12 cellular contexts compared by ENCODE assay signal in the genomic region with DNA sequence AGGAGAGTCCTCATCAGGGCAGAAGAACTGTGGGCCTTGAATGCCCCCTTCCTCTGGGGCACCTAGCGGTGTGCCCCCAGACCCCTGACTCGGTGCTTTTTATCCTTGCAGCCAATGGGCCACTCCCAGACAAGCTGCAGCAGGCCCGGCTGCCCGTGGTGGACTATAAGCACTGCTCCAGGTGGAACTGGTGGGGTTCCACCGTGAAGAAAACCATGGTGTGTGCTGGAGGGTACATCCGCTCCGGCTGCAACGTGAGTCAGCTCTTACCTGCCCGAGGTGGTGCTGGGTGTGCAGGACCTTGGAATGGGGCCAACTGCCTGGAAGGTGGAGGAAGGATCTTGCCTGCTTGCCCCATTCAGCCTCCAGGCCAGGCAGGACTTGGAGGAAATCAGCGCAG. TPM values are rescaled to one million over a fixed set of nuclear protein-coding genes. Genes with fewer than 3 reads are reported as not detected.
A peak's percentile ranks its signal among the peaks of the same experiment; 100 is the strongest.
DNase-seq lines count a peak whose midpoint lies in the region; ATAC-seq, FAIRE-seq and TF ChIP-seq lines count a peak whose summit lies in the region.
"Not testable (repeated sequence)": the region's sequence is repeated elsewhere in the genome, so short reads cannot be mapped to it uniquely, and the experiment has no call there.
"Had no signal": no experiment of that assay in that cellular context is flagged by ENCODE, and none has a peak within 500 bp of the region (broad histone marks: within the 10 kb centered on the region; RNA-seq: fewer than 3 reads in every experiment).

No MANE protein-coding gene starts in this region.

- not testable (repeated sequence) for TF ChIP-seq POLR2A in endothelial cell of umbilical vein (IDR thresholded peaks at IDR 0.05; ENCODE audit: low read depth, low read length); spleen (IDR thresholded peaks at IDR 0.05)

- DNase-seq in RWPE2 (ENCODE audit: low spot score) (peak; percentile 69), MCF 10A (ENCODE audit: unreplicated experiment) (peak; percentile 34), foreskin keratinocyte (peak; percentile 29 to 60), kidney tubule cell (ENCODE audit: low spot score) (peak; percentile 23), pancreas (peak in 4 of 6 donors; percentile 49 to 87 (median 69)), spleen (peak; percentile 63)
- not testable (repeated sequence) for DNase-seq in endothelial cell of umbilical vein (ENCODE audit: low read depth, low spot score)

- not testable (repeated sequence) for H3K9me3 Mint-ChIP-seq in MCF 10A (ENCODE audit: unreplicated experiment)

- H4K20me1 ChIP-seq in endothelial cell of umbilical vein (replicated peaks; ENCODE audit: control insufficient read depth, extremely low read depth, insufficient read depth, low read length): not testable (repeated sequence)

- BruUV-seq in MCF 10A (replicated peaks; lab: Mats Ljungman, UMichigan); endothelial cell of umbilical vein (replicated peaks; lab: Mats Ljungman, UMichigan): not testable (repeated sequence)

- H3K36me3 ChIP-seq in RWPE2 (ENCODE audit: low read depth); endothelial cell of umbilical vein (ENCODE audit: control insufficient read depth in 2 of 2, extremely low read depth in 1 of 2, insufficient read depth in 2 of 2, low read length in 2 of 2); spleen: not testable (repeated sequence)
- H3K36me3 ChIP-seq in pancreas: peaks cover 0 to 34% (median 10%) of the 10 kb centered on the region in 3 donors

- H3K27ac Mint-ChIP-seq in MCF 10A (ENCODE audit: low read depth, unreplicated experiment): not testable (repeated sequence)

- peak; percentile 62 for FAIRE-seq in endothelial cell of umbilical vein (lab: Jason Lieb, UNC)
- not testable (repeated sequence) for FAIRE-seq in pancreas (lab: Jason Lieb, UNC)

- not testable (repeated sequence) for TF ChIP-seq CTCF in RWPE2 (IDR thresholded peaks at IDR 0.05; ENCODE audit: poor library complexity, severe bottlenecking); MCF 10A (IDR thresholded peaks at IDR 0.05; ENCODE audit: unreplicated experiment); endothelial cell of umbilical vein (IDR thresholded peaks at IDR 0.05; ENCODE audit: extremely low read depth in 1 of 2, insufficient read depth in 1 of 2, low read depth in 1 of 2, low read length in 2 of 2); foreskin keratinocyte (conservative IDR thresholded peaks at IDR 0.05); pancreas (IDR thresholded peaks at IDR 0.05); spleen (IDR thresholded peaks at IDR 0.05 in 8 of 11, conservative IDR thresholded peaks at IDR 0.05 in 3 of 11)

- not testable (repeated sequence) for H2AFZ ChIP-seq in endothelial cell of umbilical vein (ENCODE audit: low read depth, low read length)

- not testable (repeated sequence) for H3K9me3 ChIP-seq in RWPE2 (ENCODE audit: severe bottlenecking); endothelial cell of umbilical vein (replicated peaks; ENCODE audit: control insufficient read depth, insufficient read depth, low read length); pancreas; spleen

- H3K4me1 Mint-ChIP-seq in MCF 10A (ENCODE audit: insufficient read depth, unreplicated experiment): not testable (repeated sequence)

- not testable (repeated sequence) for H3K4me1 ChIP-seq in RWPE2 (ENCODE audit: insufficient read depth, poor library complexity, severe bottlenecking); endothelial cell of umbilical vein (ENCODE audit: control insufficient read depth, extremely low read depth, insufficient read depth, low read length); foreskin keratinocyte; pancreas; spleen

- not testable (repeated sequence) for H3K9me1 ChIP-seq in endothelial cell of umbilical vein (replicated peaks; ENCODE audit: control insufficient read depth, extremely low read depth, insufficient read depth, low read length)

- dilution Hi-C loops in endothelial cell of umbilical vein (cut with MboI; ENCODE audit: extremely low pct_ligation_motif_present, low sequenced_read_pairs): not testable (repeated sequence)

- POLR2A ChIA-PET in MCF 10A (lab: Yijun Ruan, JAX); endothelial cell of umbilical vein (lab: Charles Lee): not testable (repeated sequence)

- not testable (repeated sequence) for H3K36me3 Mint-ChIP-seq in MCF 10A (ENCODE audit: insufficient read depth, unreplicated experiment)

- ATAC-seq in RWPE2 (ENCODE audit: low read depth) (peak; percentile 85), foreskin keratinocyte (peak; percentile 60), pancreas (peak; percentile 2 to 31 (median 22))

- H3K4me3 Mint-ChIP-seq in MCF 10A (ENCODE audit: unreplicated experiment): not testable (repeated sequence)

- H3K9ac ChIP-seq in endothelial cell of umbilical vein (replicated peaks; ENCODE audit: extremely low read depth, insufficient read depth, low read length): not testable (repeated sequence)

- not testable (repeated sequence) for H3K4me3 ChIP-seq in RWPE2 (ENCODE audit: severe bottlenecking); endothelial cell of umbilical vein (replicated peaks in 1 of 3; ENCODE audit: insufficient read depth in 1 of 3, low read depth in 1 of 3, low read length in 3 of 3); spleen
- H3K4me3 ChIP-seq in pancreas: peak overlapping the region in 3 of 4 donors; percentile 40 to 60 (median 55)

- CTCF ChIA-PET in MCF 10A (lab: Yijun Ruan, JAX); endothelial cell of umbilical vein (lab: Charles Lee): not testable (repeated sequence)

- not testable (repeated sequence) for H3K27me3 ChIP-seq in RWPE2 (ENCODE audit: insufficient read depth, poor library complexity, severe bottlenecking); endothelial cell of umbilical vein (ENCODE audit: control insufficient read depth in 2 of 2, insufficient read depth in 2 of 2, low read length in 2 of 2); foreskin keratinocyte; pancreas; spleen (replicated peaks in 1 of 7)

- H3K79me2 ChIP-seq in endothelial cell of umbilical vein (ENCODE audit: control insufficient read depth, insufficient read depth, low read length): not testable (repeated sequence)

- H3K4me2 ChIP-seq in endothelial cell of umbilical vein (ENCODE audit: insufficient read depth, low read length): not testable (repeated sequence)

- H3K27me3 Mint-ChIP-seq in MCF 10A (ENCODE audit: insufficient read depth, unreplicated experiment): not testable (repeated sequence)

- 35 to 36% methylated on average over 9 of the region's 10 CpGs for WGBS in pancreas, 2 donors
- WGBS in spleen, 5 donors: 84 to 100% (median 87%) methylated on average over 1 to 9 of the region's 10 CpGs

- intact Hi-C loops in MCF 10A (cut with micrococcal nuclease); endothelial cell of umbilical vein (cut with micrococcal nuclease); pancreas (cut with DNase I); spleen (cut with DNase I; ENCODE audit: low total_unique reads): not testable (repeated sequence)

- not testable (repeated sequence) for H3K27ac ChIP-seq in RWPE2 (ENCODE audit: poor library complexity, severe bottlenecking); endothelial cell of umbilical vein (ENCODE audit: insufficient read depth, low read depth, low read length); foreskin keratinocyte; spleen
- H3K27ac ChIP-seq in pancreas: peak overlapping the region in 1 of 4 donors; percentile 31

RNA-seq across cellular contexts. Expression of a gene that starts 5.8 kb away (rescaled TPM):
- total RNA-seq in MCF 10A (2022) (not detected in 2 replicates), endothelial cell of umbilical vein (not detected in 2 replicates), foreskin keratinocyte (not detected in 2 replicates), pancreas (over 10,000 TPM; 17,183 to 55,024 (median 35,269) TPM), spleen (1 to 10 TPM in 3 of 7 donors, not detected in 4; 1.7 to 5.2 (median 3.9) TPM)
- polyA plus RNA-seq in endothelial cell of umbilical vein (0.35 TPM in 1 of 2 replicates, not detected in the other), foreskin keratinocyte (not detected in 2 replicates), pancreas (over 10,000 TPM; 21,682 to 31,636 TPM), spleen (under 1 TPM; 0.45 to 0.94 (median 0.80) TPM)
- 0.16 and 0.43 TPM in 2 replicates for polyA plus RNA-seq in endothelial cell of umbilical vein (2011; cell fraction: cytosol; rRNA removed)
- polyA plus RNA-seq in endothelial cell of umbilical vein (2011; cell fraction: nucleus; rRNA removed): 0.26 TPM in 1 of 2 replicates, not detected in the other
- not detected in 2 replicates for polyA plus RNA-seq in endothelial cell of umbilical vein (2012)
- not detected in 2 replicates for polyA minus RNA-seq in endothelial cell of umbilical vein
- polyA minus RNA-seq in endothelial cell of umbilical vein (2011; cell fraction: cytosol; rRNA and poly(A)+ RNA removed): not detected
- not detected in 2 replicates for polyA minus RNA-seq in endothelial cell of umbilical vein (2011; cell fraction: nucleus; rRNA and poly(A)+ RNA removed)
- total RNA-seq: A172; A673; CD4-positive, alpha-beta memory T cell; HFFc6 had no signal
- polyA plus RNA-seq: BJ; CD4-positive, alpha-beta memory T cell had no signal

RNA-seq across cellular contexts. Expression of a gene that starts 30.4 kb away (rescaled TPM):
- total RNA-seq in MCF 10A (2022) (not detected in 2 replicates), endothelial cell of umbilical vein (0.48 TPM in 1 of 2 replicates, not detected in the other), foreskin keratinocyte (not detected in 2 replicates), pancreas (over 10,000 TPM in 4 of 6 donors, 1,000 to 10,000 TPM in 2; 2,923 to 21,242 (median 14,470) TPM), spleen (1 to 10 TPM in 2 of 7 donors, under 1 TPM in 1, not detected in 4; 0.60 to 1.8 (median 1.3) TPM)
- polyA plus RNA-seq in endothelial cell of umbilical vein (0.30 and 0.32 TPM in 2 replicates), foreskin keratinocyte (not detected in 2 replicates), pancreas (over 10,000 TPM in 1 of 2 donors, 1,000 to 10,000 TPM in 1; 6,851 to 15,141 TPM), spleen (under 1 TPM; 0.08 to 0.38 (median 0.24) TPM)
- polyA plus RNA-seq in endothelial cell of umbilical vein (2011; cell fraction: cytosol; rRNA removed): 0.10 and 0.20 TPM in 2 replicates
- 0.25 and 0.29 TPM in 2 replicates for polyA plus RNA-seq in endothelial cell of umbilical vein (2011; cell fraction: nucleus; rRNA removed)
- polyA plus RNA-seq in endothelial cell of umbilical vein (2012): not detected in 2 replicates
- 0.39 TPM in 1 of 2 replicates, not detected in the other for polyA minus RNA-seq in endothelial cell of umbilical vein
- not detected for polyA minus RNA-seq in endothelial cell of umbilical vein (2011; cell fraction: cytosol; rRNA and poly(A)+ RNA removed)
- polyA minus RNA-seq in endothelial cell of umbilical vein (2011; cell fraction: nucleus; rRNA and poly(A)+ RNA removed): 1.5 TPM in 1 of 2 replicates, not detected in the other
- total RNA-seq: A172; A673; CD4-positive, alpha-beta memory T cell; HFFc6 had no signal
- polyA plus RNA-seq: BJ; CD4-positive, alpha-beta memory T cell had no signal

RNA-seq across cellular contexts. Expression of a gene that starts 45.2 kb away (rescaled TPM):
- 133 and 141 TPM in 2 replicates for total RNA-seq in MCF 10A (2022)
- total RNA-seq in endothelial cell of umbilical vein: 379 and 381 TPM in 2 replicates
- 175 and 199 TPM in 2 replicates for polyA plus RNA-seq in endothelial cell of umbilical vein
- 259 and 265 TPM in 2 replicates for polyA plus RNA-seq in endothelial cell of umbilical vein (2011; cell fraction: cytosol; rRNA removed)
- polyA plus RNA-seq in endothelial cell of umbilical vein (2011; cell fraction: nucleus; rRNA removed): 133 and 145 TPM in 2 replicates
- polyA plus RNA-seq in endothelial cell of umbilical vein (2012): 427 and 679 TPM in 2 replicates
- 398 and 458 TPM in 2 replicates for polyA minus RNA-seq in endothelial cell of umbilical vein
- 88.2 TPM for polyA minus RNA-seq in endothelial cell of umbilical vein (2011; cell fraction: cytosol; rRNA and poly(A)+ RNA removed)
- 67.2 and 82.6 TPM in 2 replicates for polyA minus RNA-seq in endothelial cell of umbilical vein (2011; cell fraction: nucleus; rRNA and poly(A)+ RNA removed)
- total RNA-seq in foreskin keratinocyte: 281 and 301 TPM in 2 replicates
- polyA plus RNA-seq in foreskin keratinocyte: 190 and 204 TPM in 2 replicates
- total RNA-seq in pancreas: 100 to 1,000 TPM in 2 of 6 donors, 10 to 100 TPM in 4; 43.0 to 128 (median 63.4) TPM
- polyA plus RNA-seq in pancreas: 10 to 100 TPM; 36.6 to 80.5 TPM
- 100 to 1,000 TPM; 209 to 254 (median 233) TPM for total RNA-seq in spleen
- 100 to 1,000 TPM; 108 to 165 (median 155) TPM for polyA plus RNA-seq in spleen

Comparison
In these comparisons a context has a peak if more than half of its experiments do, and no peak if none do; other contexts are left out.
1. ATAC-seq: peak in every context shown above with its lines; median percentile 85 in RWPE2; 60 in foreskin keratinocyte; 22 in pancreas.
2. RNA of a gene that starts 5.8 kb away (total RNA-seq): 17,183 to 55,024 TPM in pancreas; not detected in MCF 10A, not detected in endothelial cell of umbilical vein, not detected in foreskin keratinocyte and 1.7 to 5.2 TPM in spleen; every median in the first group is over 1,000 times any median in the second.
3. RNA of a gene that starts 30.4 kb away (total RNA-seq): 2,923 to 21,242 TPM in pancreas; 0.48 TPM in endothelial cell of umbilical vein, not detected in MCF 10A, not detected in foreskin keratinocyte and 0.60 to 1.8 TPM in spleen; every median in the first group is over 1,000 times any median in the second.